In genomic region chr10:62399211-62399610, GRCh38 we compare ENCODE assay signal across 22 cellular contexts. TPM values are rescaled to one million over a fixed set of nuclear protein-coding genes. Genes with fewer than 3 reads are reported as not detected.
DNase-seq lines count a peak whose midpoint lies in the region; ATAC-seq and TF ChIP-seq lines count a peak whose summit lies in the region.
"Had no signal": no experiment of that assay in that cellular context is flagged by ENCODE, and none has a peak within 500 bp of the region (broad histone marks: within the 10 kb centered on the region; RNA-seq: fewer than 3 reads in every experiment).

No MANE protein-coding gene starts in this region.

- no peaks in the 10 kb centered on the region for H3K9me3 Mint-ChIP-seq in activated T-helper 17 cell treated with anti-CD3 and anti-CD28 coated beads, Interleukin-2, amount 50 U/mL, for 72 hours
- H3K9me3 Mint-ChIP-seq: CD4-positive, alpha-beta T cell had no signal

- TF ChIP-seq RAD21 in IMR-90 (IDR thresholded peaks at IDR 0.05; ENCODE audit: low read length), result no peak

- H2AK9ac ChIP-seq in IMR-90 (replicated peaks; ENCODE audit: low read depth, low read length, poor library complexity), result no peak overlapping the region

- H2BK15ac ChIP-seq in IMR-90 (ENCODE audit: low read depth, low read length), result no peak overlapping the region

- in situ Hi-C loops in IMR-90 (cut with MboI; ENCODE audit: low sequenced_read_pairs), result no loop called here

- H4K8ac ChIP-seq in IMR-90 (ENCODE audit: low read depth in 2 of 2, low read length in 2 of 2), result no peak overlapping the region

- no peak overlapping the region for H3K56ac ChIP-seq in IMR-90 (ENCODE audit: extremely low read depth, insufficient read depth, low read length)

- no peak overlapping the region for H3K4ac ChIP-seq in IMR-90 (ENCODE audit: low read depth, low read length)

- H4K5ac ChIP-seq in IMR-90 (ENCODE audit: low read depth, low read length), result no peak overlapping the region

- no peak; the same call in 1 of the 2 replicates for ATAC-seq in IMR-90 (ENCODE audit: low read depth)
- no peak for ATAC-seq in stimulated activated naive CD8-positive, alpha-beta T cell treated with anti-CD3 and anti-CD28 coated beads, Interleukin-15, Interleukin-2, amounts not matched to agents 100 U/mL and 50 U/mL, for 24 hours
- ATAC-seq in activated T-helper 17 cell treated with anti-CD3 and anti-CD28 coated beads, Interleukin-2, amount 50 U/mL, for 72 hours (replicated peaks), result no peak
- ATAC-seq: GM12878, HepG2 had no signal

- no peak overlapping the region for H3K23ac ChIP-seq in IMR-90 (ENCODE audit: low read depth, low read length)

- H3K4me2 ChIP-seq in IMR-90 (ENCODE audit: low read depth, low read length), result no peak overlapping the region

- H2AFZ ChIP-seq in IMR-90 (replicated peaks; ENCODE audit: low read length, poor library complexity), result no peak overlapping the region

- H3K27ac Mint-ChIP-seq in activated T-helper 17 cell treated with anti-CD3 and anti-CD28 coated beads, Interleukin-2, amount 50 U/mL, for 72 hours, result no peak overlapping the region
- H3K27ac Mint-ChIP-seq: CD4-positive, alpha-beta T cell had no signal

- no peaks in the 10 kb centered on the region for H4K20me1 ChIP-seq in IMR-90 (ENCODE audit: insufficient read depth, low read length)

- H3K4me1 ChIP-seq in IMR-90 (ENCODE audit: control insufficient read depth, insufficient read depth, low read length), result peaks cover 4% of the 10 kb centered on the region; the same call in 1 of the 2 replicates
- H3K4me1 ChIP-seq: Caco-2 had no signal

- CTCF ChIA-PET in IMR-90 (lab: Yijun Ruan, JAX), result no interaction called here

- peak; percentile 35 for DNase-seq in AG08395 (ENCODE audit: low spot score)
- peak; percentile 66 for DNase-seq in IMR-90
- peak; percentile 62 for DNase-seq in astrocyte of the hippocampus (ENCODE audit: low read depth, low spot score)
- DNase-seq in glomerular visceral epithelial cell (ENCODE audit: extremely low spot score), result peak; percentile 35
- no peak for DNase-seq in stimulated activated naive CD8-positive, alpha-beta T cell treated with anti-CD3 and anti-CD28 coated beads, Interleukin-15, Interleukin-2, amounts not matched to agents 100 U/mL and 50 U/mL, for 24 hours
- DNase-seq in effector CD4-positive, alpha-beta T cell, result no peak
- DNase-seq in activated CD4-positive, alpha-beta T cell treated with anti-CD3 and anti-CD28 coated beads for 48 hours, result no peak
- DNase-seq: 8988T; Caco-2; CD4-positive, alpha-beta T cell; KG1; NCI-H1417 treated with DMSO at 0.1 percent for 48 hours; NCI-H187 treated with DMSO at 0.1 percent for 48 hours; NCI-H2227 treated with DMSO at 0.1 percent for 48 hours; NCI-H510A treated with DMSO at 0.1 percent for 48 hours; NCI-H82; OCI-M1; RPMI8226; SHP77 treated with DMSO at 0.1 percent for 48 hours had no signal

- H3K4me1 Mint-ChIP-seq in activated T-helper 17 cell treated with anti-CD3 and anti-CD28 coated beads, Interleukin-2, amount 50 U/mL, for 72 hours, result no peaks in the 10 kb centered on the region

- BruUV-seq in IMR-90 (replicated peaks; lab: Mats Ljungman, UMichigan), result no TSS peak

- no peak overlapping the region for H3K14ac ChIP-seq in IMR-90 (replicated peaks; ENCODE audit: low read depth, low read length)

- no peak overlapping the region for H4K91ac ChIP-seq in IMR-90 (ENCODE audit: insufficient read depth, low read depth, low read length)

- TF ChIP-seq POLR2A in IMR-90 (IDR thresholded peaks at IDR 0.05; ENCODE audit: low read depth, low read length), result no peak

- H3K9me1 ChIP-seq in IMR-90 (ENCODE audit: insufficient read depth, low read length), result no peaks in the 10 kb centered on the region

- H3K27me3 Mint-ChIP-seq in activated T-helper 17 cell treated with anti-CD3 and anti-CD28 coated beads, Interleukin-2, amount 50 U/mL, for 72 hours, result peaks cover 9% of the 10 kb centered on the region

- no peaks in the 10 kb centered on the region for H3K79me1 ChIP-seq in IMR-90 (ENCODE audit: low read depth in 1 of 2, low read length in 2 of 2)

- no peak overlapping the region for H2BK5ac ChIP-seq in IMR-90 (ENCODE audit: low read depth, low read length, poor library complexity, severe bottlenecking)

- H3K4me3 Mint-ChIP-seq in activated T-helper 17 cell treated with anti-CD3 and anti-CD28 coated beads, Interleukin-2, amount 50 U/mL, for 72 hours, result no peak overlapping the region
- H3K4me3 Mint-ChIP-seq: CD4-positive, alpha-beta T cell had no signal

- H3K4me3 ChIP-seq in IMR-90 (ENCODE audit: insufficient read depth, low read depth, low read length), result no peak overlapping the region
- H3K4me3 ChIP-seq: GM12878 had no signal

- no peak overlapping the region for H2BK20ac ChIP-seq in IMR-90 (ENCODE audit: low read depth, low read length)

- no peaks in the 10 kb centered on the region for H3K36me3 ChIP-seq in IMR-90 (ENCODE audit: control insufficient read depth, insufficient read depth, low read length)

- H3K27me3 ChIP-seq in IMR-90 (ENCODE audit: control insufficient read depth, insufficient read depth, low read length), result no peaks in the 10 kb centered on the region

- H3K27ac ChIP-seq in IMR-90 (ENCODE audit: insufficient read depth, low read length), result no peak overlapping the region

- H2AK5ac ChIP-seq in IMR-90 (ENCODE audit: low read depth, low read length), result no peak overlapping the region

- POLR2A ChIA-PET in IMR-90 (lab: Charles Lee; ENCODE audit: unreplicated experiment), result no interaction called here

- no peak overlapping the region for H3K18ac ChIP-seq in IMR-90 (ENCODE audit: low read depth, low read length)

- no peak overlapping the region for H3K9ac ChIP-seq in IMR-90 (ENCODE audit: low read depth, low read length)

- TF ChIP-seq CTCF in IMR-90 (conservative IDR thresholded peaks at IDR 0.05; ENCODE audit: low read depth, low read length), result no peak

- WGBS in IMR-90 (ENCODE audit: extremely low coverage in 2 of 2, insufficient read length in 1 of 2), 2 experiments, result no CpG with 5 or more reads among the region's 5 CpGs

- intact Hi-C loops in IMR-90 (cut with micrococcal nuclease), result no loop called here

- dilution Hi-C loops in IMR-90 (cut with HindIII; ENCODE audit: low sequenced_read_pairs, unreplicated experiment), result no loop called here

- H3K9me3 ChIP-seq in IMR-90 (ENCODE audit: control insufficient read depth, insufficient read depth, low read length), result no peaks in the 10 kb centered on the region

- H2BK120ac ChIP-seq in IMR-90 (ENCODE audit: low read depth, low read length), result no peak overlapping the region

- H3K36me3 Mint-ChIP-seq in activated T-helper 17 cell treated with anti-CD3 and anti-CD28 coated beads, Interleukin-2, amount 50 U/mL, for 72 hours (ENCODE audit: low read depth), result no peaks in the 10 kb centered on the region

TF ChIP-seq in IMR-90, 13 proteins besides CTCF, POLR2A, EP300 and RAD21:
- peak; percentile 26; the same call in 1 of the 2 replicates for TF ChIP-seq USF2 (IDR thresholded peaks at IDR 0.05; ENCODE audit: low read depth, low read length)
- no peak for TF ChIP-seq CEBPB (IDR thresholded peaks at IDR 0.05; ENCODE audit: low read depth, low read length)

RNA-seq across cellular contexts. Expression of gene ZNF365, which starts 25.0 kb away (rescaled TPM):
- 2.5 and 3.2 TPM in 2 replicates for total RNA-seq in IMR-90 (2012; rRNA removed)
- polyA plus RNA-seq in IMR-90 (2012; rRNA removed), result 1.0 and 1.2 TPM in 2 replicates
- 0.46 and 0.80 TPM in 2 replicates for polyA plus RNA-seq in IMR-90 (2012; cell fraction: cytosol; rRNA removed)
- 0.41 and 1.0 TPM in 2 replicates for polyA plus RNA-seq in IMR-90 (2012; cell fraction: nucleus; rRNA removed; ENCODE audit: low replicate concordance)
- total RNA-seq in activated T-helper 17 cell treated with anti-CD3 and anti-CD28 coated beads, Interleukin-2, amount 50 U/mL, for 72 hours, result under 1 TPM; 0.15 to 0.19 TPM
- total RNA-seq: Caco-2, GM12878, HepG2 had no signal
- polyA plus RNA-seq: HepG2 had no signal

Comparison
In these comparisons a context has a peak if more than half of its experiments do, and no peak if none do; other contexts are left out.
1. DNase-seq: peak in AG08395 (single experiment), IMR-90 (single experiment), astrocyte of the hippocampus (single experiment) and glomerular visceral epithelial cell (single experiment); none in stimulated activated naive CD8-positive, alpha-beta T cell treated with anti-CD3 and anti-CD28 coated beads, Interleukin-15, Interleukin-2, amounts not matched to agents 100 U/mL and 50 U/mL, for 24 hours (single experiment), effector CD4-positive, alpha-beta T cell (single experiment) and activated CD4-positive, alpha-beta T cell treated with anti-CD3 and anti-CD28 coated beads for 48 hours (single experiment).